19 cellular contexts compared by ENCODE assay signal in the genomic region with DNA sequence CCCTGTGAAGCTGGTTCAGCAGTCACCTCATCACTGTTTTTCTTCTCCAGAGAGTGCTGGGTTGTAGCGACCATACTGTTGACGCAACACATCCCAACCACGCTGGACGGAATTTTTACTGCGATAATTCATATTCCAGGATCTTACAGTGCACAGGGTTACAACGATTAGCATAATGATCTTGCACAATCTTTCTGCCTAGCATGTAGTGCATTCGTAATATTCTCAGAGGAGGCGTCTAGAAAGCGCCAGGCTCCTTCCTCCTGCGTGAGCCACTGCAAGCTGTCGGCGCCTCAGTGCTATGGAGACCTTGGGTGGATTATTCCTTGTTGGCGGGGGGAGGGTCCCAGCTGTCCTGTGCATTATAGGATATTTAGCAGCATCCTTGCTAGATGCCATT.
"Had no signal": no experiment of that assay in that cellular context is flagged by ENCODE, and none has a peak within 500 bp of the region (broad histone marks: within the 10 kb centered on the region; RNA-seq: fewer than 3 reads in every experiment).

No MANE protein-coding gene starts in this region.

- H3K27ac Mint-ChIP-seq: activated naive CD8-positive, alpha-beta T cell treated with anti-CD3 and anti-CD28 coated beads, Interleukin-2, amount 10 ng/mL, durations not matched to agents 7 days and 5 days; dendritic cell treated with granulocyte-macrophage colony-stimulating factor and Interleukin-4, amounts not matched to agents 40 ng/mL and 50 ng/mL, for 4 days; immature natural killer cell had no signal

- H3K9me3 Mint-ChIP-seq: activated naive CD8-positive, alpha-beta T cell treated with anti-CD3 and anti-CD28 coated beads, Interleukin-2, amount 10 ng/mL, durations not matched to agents 7 days and 5 days; dendritic cell treated with granulocyte-macrophage colony-stimulating factor and Interleukin-4, amounts not matched to agents 40 ng/mL and 50 ng/mL, for 4 days; immature natural killer cell; T-helper 2 cell treated with Interferon-gamma antibody and Interleukin-4, amounts not matched to agents 5 μg/mL and 100 μg/mL, for 36 hours had no signal

- H3K4me1 Mint-ChIP-seq: immature natural killer cell had no signal

- ATAC-seq: activated CD4-positive, CD25-positive, alpha-beta regulatory T cell treated with anti-CD3 and anti-CD28 coated beads, Interleukin-2, amount 50 U/mL, for 24 hours; heart left ventricle; lower lobe of right lung had no signal

- H3K36me3 Mint-ChIP-seq: activated naive CD8-positive, alpha-beta T cell treated with anti-CD3 and anti-CD28 coated beads, Interleukin-2, amount 10 ng/mL, durations not matched to agents 7 days and 5 days; immature natural killer cell had no signal

- H3K4me3 ChIP-seq: heart left ventricle, lower lobe of right lung, skin epidermis, tibial nerve had no signal

- H3K9me3 ChIP-seq: heart left ventricle, lower lobe of right lung, neutrophil, tibial nerve had no signal

- DNase-seq: activated naive CD4-positive, alpha-beta T cell; activated naive CD8-positive, alpha-beta T cell treated with anti-CD3 and anti-CD28 coated beads, Interleukin-2, amount 10 ng/mL, durations not matched to agents 7 days and 5 days; activated T-cell treated with anti-CD3 and anti-CD28 coated beads for 4 hours; aorta; cerebellar nuclear complex; effector memory CD4-positive, alpha-beta T cell; heart left ventricle; immature natural killer cell; lower lobe of right lung; retina; stimulated activated CD4-positive, alpha-beta T cell treated with anti-CD3 and anti-CD28 coated beads, Interleukin-4, amount 100 ng/mL, for 24 hours; stimulated activated naive CD4-positive, alpha-beta T cell; substantia nigra had no signal

- H3K27ac ChIP-seq: heart left ventricle, neutrophil, skin epidermis, tibial nerve had no signal

- H3K27me3 ChIP-seq: heart left ventricle, neutrophil, tibial nerve had no signal

- H3K27me3 Mint-ChIP-seq: activated naive CD8-positive, alpha-beta T cell treated with anti-CD3 and anti-CD28 coated beads, Interleukin-2, amount 10 ng/mL, durations not matched to agents 7 days and 5 days; dendritic cell treated with granulocyte-macrophage colony-stimulating factor and Interleukin-4, amounts not matched to agents 40 ng/mL and 50 ng/mL, for 4 days had no signal

- H3K4me3 Mint-ChIP-seq: activated naive CD8-positive, alpha-beta T cell treated with anti-CD3 and anti-CD28 coated beads, Interleukin-2, amount 10 ng/mL, durations not matched to agents 7 days and 5 days; dendritic cell treated with granulocyte-macrophage colony-stimulating factor and Interleukin-4, amounts not matched to agents 40 ng/mL and 50 ng/mL, for 4 days; immature natural killer cell; T-helper 2 cell treated with Interferon-gamma antibody and Interleukin-4, amounts not matched to agents 5 μg/mL and 100 μg/mL, for 36 hours had no signal

- H3K36me3 ChIP-seq: heart left ventricle, lower lobe of right lung, neutrophil, tibial nerve had no signal
